2 cellular contexts compared by ENCODE assay signal in the genomic region with DNA sequence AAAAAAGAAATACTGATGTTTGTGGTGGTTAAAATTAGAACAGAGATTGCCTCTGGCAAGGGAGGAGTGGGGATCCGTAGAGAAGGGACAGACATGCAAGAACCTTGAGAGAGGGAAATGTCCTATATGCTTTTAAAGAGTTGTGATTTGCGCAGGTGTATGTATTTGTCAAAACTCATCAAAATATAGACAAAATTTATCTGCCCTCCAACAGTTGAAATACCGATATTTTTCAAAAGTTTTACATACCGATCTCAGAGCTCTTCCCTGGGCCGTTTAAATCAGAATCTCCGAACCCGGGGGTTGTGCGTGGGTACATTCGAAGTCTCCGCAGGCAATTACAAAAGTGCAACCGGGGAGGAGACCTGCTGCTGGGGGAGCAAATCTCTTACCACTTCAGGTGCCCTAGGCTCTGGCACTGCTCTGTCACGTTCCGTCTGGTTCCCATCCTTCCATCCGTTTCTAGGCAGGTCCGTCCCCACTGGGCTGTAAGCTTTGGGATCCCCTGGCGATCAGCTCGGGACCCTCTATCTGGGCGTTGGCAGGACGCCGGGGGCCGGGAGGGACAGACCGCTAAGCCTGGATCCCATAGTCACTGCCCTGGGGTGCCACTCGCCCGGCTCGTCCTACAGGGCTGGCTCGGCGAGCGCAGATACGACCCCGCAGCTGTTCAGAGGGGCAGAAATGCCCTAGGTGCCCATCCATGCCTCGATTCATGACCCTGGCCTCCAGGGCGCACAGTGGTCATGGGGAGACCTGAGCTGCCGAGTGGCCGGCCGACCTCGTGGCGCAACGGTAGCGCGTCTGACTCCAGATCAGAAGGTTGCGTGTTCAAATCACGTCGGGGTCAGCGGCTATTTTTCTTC.
TF ChIP-seq lines count a peak whose summit lies in the region.

No MANE protein-coding gene starts in this region.

TF ChIP-seq in HEK293, 187 proteins besides CTCF, POLR2A, EP300 and RAD21 (continued from another document and continues in another):
- TF ChIP-seq, protein P1, sequence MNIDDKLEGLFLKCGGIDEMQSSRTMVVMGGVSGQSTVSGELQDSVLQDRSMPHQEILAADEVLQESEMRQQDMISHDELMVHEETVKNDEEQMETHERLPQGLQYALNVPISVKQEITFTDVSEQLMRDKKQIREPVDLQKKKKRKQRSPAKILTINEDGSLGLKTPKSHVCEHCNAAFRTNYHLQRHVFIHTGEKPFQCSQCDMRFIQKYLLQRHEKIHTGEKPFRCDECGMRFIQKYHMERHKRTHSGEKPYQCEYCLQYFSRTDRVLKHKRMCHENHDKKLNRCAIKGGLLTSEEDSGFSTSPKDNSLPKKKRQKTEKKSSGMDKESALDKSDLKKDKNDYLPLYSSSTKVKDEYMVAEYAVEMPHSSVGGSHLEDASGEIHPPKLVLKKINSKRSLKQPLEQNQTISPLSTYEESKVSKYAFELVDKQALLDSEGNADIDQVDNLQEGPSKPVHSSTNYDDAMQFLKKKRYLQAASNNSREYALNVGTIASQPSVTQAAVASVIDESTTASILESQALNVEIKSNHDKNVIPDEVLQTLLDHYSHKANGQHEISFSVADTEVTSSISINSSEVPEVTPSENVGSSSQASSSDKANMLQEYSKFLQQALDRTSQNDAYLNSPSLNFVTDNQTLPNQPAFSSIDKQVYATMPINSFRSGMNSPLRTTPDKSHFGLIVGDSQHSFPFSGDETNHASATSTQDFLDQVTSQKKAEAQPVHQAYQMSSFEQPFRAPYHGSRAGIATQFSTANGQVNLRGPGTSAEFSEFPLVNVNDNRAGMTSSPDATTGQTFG (tag by site-specific recombination; IDR thresholded peaks at IDR 0.05; ENCODE audit: borderline replicate concordance), result 0 out of 2 replicates have a peak, but pooled peaks have one; percentile 15
- TF ChIP-seq MZF1 (tag by site-specific recombination; IDR thresholded peaks at IDR 0.05; ENCODE audit: borderline replicate concordance) (peak; percentile 25; the same call in 1 of the 2 replicates), ZSCAN23 (tag by site-specific recombination; IDR thresholded peaks at IDR 0.05) (peak; percentile 73; the same call in 1 of the 2 replicates), SP3 (tag by site-specific recombination; IDR thresholded peaks at IDR 0.05) (0 out of 2 replicates have a peak, but pooled peaks have one; percentile 14), ZNF596 (tag by site-specific recombination; IDR thresholded peaks at IDR 0.05) (no peak), ZIC2 (tag by site-specific recombination; IDR thresholded peaks at IDR 0.05) (peak; percentile 48; the same call in 1 of the 2 replicates), KLF17 (tag by site-specific recombination; IDR thresholded peaks at IDR 0.05) (peak; percentile 80; the same call in 1 of the 2 replicates), BCL11B (tag by site-specific recombination; IDR thresholded peaks at IDR 0.05; ENCODE audit: low read depth) (peak; percentile 94), YY2 (tag by site-specific recombination; IDR thresholded peaks at IDR 0.05) (0 out of 2 replicates have a peak, but pooled peaks have one; percentile 22), ZNF239 (tag by site-specific recombination; IDR thresholded peaks at IDR 0.05) (no peak), KLF7 (tag by site-specific recombination; IDR thresholded peaks at IDR 0.05; ENCODE audit: borderline replicate concordance) (peak; percentile 32; the same call in 1 of the 2 replicates), ZNF488 (tag by site-specific recombination; IDR thresholded peaks at IDR 0.05) (no peak), ZNF335 (tag by site-specific recombination; conservative IDR thresholded peaks at IDR 0.05) (peak; percentile 82)
- TF ChIP-seq, protein P2, sequence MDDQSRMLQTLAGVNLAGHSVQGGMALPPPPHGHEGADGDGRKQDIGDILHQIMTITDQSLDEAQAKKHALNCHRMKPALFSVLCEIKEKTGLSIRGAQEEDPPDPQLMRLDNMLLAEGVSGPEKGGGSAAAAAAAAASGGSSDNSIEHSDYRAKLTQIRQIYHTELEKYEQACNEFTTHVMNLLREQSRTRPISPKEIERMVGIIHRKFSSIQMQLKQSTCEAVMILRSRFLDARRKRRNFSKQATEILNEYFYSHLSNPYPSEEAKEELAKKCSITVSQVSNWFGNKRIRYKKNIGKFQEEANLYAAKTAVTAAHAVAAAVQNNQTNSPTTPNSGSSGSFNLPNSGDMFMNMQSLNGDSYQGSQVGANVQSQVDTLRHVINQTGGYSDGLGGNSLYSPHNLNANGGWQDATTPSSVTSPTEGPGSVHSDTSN (CRISPR knock-in tag; IDR thresholded peaks at IDR 0.05), result 0 out of 2 replicates have a peak, but pooled peaks have one; percentile 4
- TF ChIP-seq, protein P3, sequence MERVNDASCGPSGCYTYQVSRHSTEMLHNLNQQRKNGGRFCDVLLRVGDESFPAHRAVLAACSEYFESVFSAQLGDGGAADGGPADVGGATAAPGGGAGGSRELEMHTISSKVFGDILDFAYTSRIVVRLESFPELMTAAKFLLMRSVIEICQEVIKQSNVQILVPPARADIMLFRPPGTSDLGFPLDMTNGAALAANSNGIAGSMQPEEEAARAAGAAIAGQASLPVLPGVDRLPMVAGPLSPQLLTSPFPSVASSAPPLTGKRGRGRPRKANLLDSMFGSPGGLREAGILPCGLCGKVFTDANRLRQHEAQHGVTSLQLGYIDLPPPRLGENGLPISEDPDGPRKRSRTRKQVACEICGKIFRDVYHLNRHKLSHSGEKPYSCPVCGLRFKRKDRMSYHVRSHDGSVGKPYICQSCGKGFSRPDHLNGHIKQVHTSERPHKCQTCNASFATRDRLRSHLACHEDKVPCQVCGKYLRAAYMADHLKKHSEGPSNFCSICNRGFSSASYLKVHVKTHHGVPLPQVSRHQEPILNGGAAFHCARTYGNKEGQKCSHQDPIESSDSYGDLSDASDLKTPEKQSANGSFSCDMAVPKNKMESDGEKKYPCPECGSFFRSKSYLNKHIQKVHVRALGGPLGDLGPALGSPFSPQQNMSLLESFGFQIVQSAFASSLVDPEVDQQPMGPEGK (tag by site-specific recombination; IDR thresholded peaks at IDR 0.05), result peak; percentile 78

TF ChIP-seq in H1, 55 proteins besides CTCF, POLR2A, EP300 and RAD21 (continued from another document):
- TF ChIP-seq, protein P4, sequence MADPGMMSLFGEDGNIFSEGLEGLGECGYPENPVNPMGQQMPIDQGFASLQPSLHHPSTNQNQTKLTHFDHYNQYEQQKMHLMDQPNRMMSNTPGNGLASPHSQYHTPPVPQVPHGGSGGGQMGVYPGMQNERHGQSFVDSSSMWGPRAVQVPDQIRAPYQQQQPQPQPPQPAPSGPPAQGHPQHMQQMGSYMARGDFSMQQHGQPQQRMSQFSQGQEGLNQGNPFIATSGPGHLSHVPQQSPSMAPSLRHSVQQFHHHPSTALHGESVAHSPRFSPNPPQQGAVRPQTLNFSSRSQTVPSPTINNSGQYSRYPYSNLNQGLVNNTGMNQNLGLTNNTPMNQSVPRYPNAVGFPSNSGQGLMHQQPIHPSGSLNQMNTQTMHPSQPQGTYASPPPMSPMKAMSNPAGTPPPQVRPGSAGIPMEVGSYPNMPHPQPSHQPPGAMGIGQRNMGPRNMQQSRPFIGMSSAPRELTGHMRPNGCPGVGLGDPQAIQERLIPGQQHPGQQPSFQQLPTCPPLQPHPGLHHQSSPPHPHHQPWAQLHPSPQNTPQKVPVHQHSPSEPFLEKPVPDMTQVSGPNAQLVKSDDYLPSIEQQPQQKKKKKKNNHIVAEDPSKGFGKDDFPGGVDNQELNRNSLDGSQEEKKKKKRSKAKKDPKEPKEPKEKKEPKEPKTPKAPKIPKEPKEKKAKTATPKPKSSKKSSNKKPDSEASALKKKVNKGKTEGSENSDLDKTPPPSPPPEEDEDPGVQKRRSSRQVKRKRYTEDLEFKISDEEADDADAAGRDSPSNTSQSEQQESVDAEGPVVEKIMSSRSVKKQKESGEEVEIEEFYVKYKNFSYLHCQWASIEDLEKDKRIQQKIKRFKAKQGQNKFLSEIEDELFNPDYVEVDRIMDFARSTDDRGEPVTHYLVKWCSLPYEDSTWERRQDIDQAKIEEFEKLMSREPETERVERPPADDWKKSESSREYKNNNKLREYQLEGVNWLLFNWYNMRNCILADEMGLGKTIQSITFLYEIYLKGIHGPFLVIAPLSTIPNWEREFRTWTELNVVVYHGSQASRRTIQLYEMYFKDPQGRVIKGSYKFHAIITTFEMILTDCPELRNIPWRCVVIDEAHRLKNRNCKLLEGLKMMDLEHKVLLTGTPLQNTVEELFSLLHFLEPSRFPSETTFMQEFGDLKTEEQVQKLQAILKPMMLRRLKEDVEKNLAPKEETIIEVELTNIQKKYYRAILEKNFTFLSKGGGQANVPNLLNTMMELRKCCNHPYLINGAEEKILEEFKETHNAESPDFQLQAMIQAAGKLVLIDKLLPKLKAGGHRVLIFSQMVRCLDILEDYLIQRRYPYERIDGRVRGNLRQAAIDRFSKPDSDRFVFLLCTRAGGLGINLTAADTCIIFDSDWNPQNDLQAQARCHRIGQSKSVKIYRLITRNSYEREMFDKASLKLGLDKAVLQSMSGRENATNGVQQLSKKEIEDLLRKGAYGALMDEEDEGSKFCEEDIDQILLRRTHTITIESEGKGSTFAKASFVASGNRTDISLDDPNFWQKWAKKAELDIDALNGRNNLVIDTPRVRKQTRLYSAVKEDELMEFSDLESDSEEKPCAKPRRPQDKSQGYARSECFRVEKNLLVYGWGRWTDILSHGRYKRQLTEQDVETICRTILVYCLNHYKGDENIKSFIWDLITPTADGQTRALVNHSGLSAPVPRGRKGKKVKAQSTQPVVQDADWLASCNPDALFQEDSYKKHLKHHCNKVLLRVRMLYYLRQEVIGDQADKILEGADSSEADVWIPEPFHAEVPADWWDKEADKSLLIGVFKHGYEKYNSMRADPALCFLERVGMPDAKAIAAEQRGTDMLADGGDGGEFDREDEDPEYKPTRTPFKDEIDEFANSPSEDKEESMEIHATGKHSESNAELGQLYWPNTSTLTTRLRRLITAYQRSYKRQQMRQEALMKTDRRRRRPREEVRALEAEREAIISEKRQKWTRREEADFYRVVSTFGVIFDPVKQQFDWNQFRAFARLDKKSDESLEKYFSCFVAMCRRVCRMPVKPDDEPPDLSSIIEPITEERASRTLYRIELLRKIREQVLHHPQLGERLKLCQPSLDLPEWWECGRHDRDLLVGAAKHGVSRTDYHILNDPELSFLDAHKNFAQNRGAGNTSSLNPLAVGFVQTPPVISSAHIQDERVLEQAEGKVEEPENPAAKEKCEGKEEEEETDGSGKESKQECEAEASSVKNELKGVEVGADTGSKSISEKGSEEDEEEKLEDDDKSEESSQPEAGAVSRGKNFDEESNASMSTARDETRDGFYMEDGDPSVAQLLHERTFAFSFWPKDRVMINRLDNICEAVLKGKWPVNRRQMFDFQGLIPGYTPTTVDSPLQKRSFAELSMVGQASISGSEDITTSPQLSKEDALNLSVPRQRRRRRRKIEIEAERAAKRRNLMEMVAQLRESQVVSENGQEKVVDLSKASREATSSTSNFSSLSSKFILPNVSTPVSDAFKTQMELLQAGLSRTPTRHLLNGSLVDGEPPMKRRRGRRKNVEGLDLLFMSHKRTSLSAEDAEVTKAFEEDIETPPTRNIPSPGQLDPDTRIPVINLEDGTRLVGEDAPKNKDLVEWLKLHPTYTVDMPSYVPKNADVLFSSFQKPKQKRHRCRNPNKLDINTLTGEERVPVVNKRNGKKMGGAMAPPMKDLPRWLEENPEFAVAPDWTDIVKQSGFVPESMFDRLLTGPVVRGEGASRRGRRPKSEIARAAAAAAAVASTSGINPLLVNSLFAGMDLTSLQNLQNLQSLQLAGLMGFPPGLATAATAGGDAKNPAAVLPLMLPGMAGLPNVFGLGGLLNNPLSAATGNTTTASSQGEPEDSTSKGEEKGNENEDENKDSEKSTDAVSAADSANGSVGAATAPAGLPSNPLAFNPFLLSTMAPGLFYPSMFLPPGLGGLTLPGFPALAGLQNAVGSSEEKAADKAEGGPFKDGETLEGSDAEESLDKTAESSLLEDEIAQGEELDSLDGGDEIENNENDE (IDR thresholded peaks at IDR 0.05; ENCODE audit: insufficient replicate concordance, low read length), result no peak
- TF ChIP-seq SIX5 (IDR thresholded peaks at IDR 0.05; ENCODE audit: low read depth, low read length) (no peak), SUZ12 (IDR thresholded peaks at IDR 0.05; ENCODE audit: low read length) (no peak), KDM1A (IDR thresholded peaks at IDR 0.05; ENCODE audit: borderline replicate concordance, low read length) (0 out of 2 replicates have a peak, but pooled peaks have one; percentile 11), NANOG (IDR thresholded peaks at IDR 0.05; ENCODE audit: insufficient read depth, low read depth, low read length, poor library complexity, severe bottlenecking) (no peak), KDM5A (IDR thresholded peaks at IDR 0.05; ENCODE audit: low read length) (no peak)
